In the genomic region with DNA sequence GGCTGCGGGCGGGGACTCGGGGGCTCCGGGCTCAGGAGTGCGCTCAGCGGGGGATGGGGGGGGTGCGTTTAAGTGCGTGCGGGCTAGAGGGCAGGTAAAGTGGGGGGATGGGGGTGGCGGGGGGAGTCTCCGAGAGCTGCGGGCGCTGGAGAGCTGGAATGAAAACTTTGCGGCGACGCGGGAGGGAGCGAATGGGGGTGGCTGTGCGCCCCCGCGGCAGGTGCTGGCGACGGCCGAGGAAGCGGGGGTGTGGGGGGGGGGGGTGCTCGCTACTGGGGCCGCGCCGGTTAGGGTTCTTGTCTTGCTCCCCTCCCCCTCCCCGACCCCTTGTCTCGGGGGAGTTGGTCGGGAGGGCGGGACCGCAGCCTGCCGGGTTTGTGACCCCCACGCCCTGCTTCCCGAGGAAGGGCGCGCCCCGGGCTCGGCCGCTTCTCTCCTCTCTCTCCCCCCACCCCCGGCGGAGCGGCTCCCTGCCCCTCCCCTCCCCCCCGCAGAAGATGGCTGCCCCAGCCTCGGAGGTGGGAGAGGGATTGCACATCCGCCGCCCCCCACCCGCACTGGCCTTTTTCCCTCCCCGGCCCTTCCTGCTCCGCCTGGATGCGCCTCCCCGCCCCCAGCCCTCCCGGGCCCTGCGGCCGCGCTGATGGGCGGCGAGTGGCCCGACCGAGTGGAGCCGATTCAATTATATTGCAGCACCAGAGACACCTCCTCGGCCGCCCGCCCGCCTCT, we compare ENCODE assay signal across 9 cellular contexts. TPM values are rescaled to one million over a fixed set of nuclear protein-coding genes. Genes with fewer than 3 reads are reported as not detected.
DNase-seq lines count a peak whose midpoint lies in the region; ATAC-seq and TF ChIP-seq lines count a peak whose summit lies in the region.
"Had no signal": no experiment of that assay in that cellular context is flagged by ENCODE, and none has a peak within 500 bp of the region (broad histone marks: within the 10 kb centered on the region; RNA-seq: fewer than 3 reads in every experiment).

No MANE protein-coding gene starts in this region.

- H3F3A ChIP-seq in SK-N-SH (replicated peaks; ENCODE audit: insufficient read depth), result peaks cover 22% of the 10 kb centered on the region

- peaks cover 47% of the 10 kb centered on the region; the same call in 1 of the 2 replicates for H3K79me2 ChIP-seq in SK-N-SH (ENCODE audit: insufficient read depth)

- H3K9ac ChIP-seq in SK-N-SH, result peak overlapping the region; percentile 62; the same call in 1 of the 2 replicates

- peaks cover 0 to 14% of the 10 kb centered on the region in 2 experiments for H3K36me3 ChIP-seq in SK-N-SH (replicated peaks in 1 of 2; ENCODE audit: control insufficient read depth in 1 of 2, insufficient read depth in 2 of 2, low read length in 1 of 2)

- H3K4me1 ChIP-seq in SK-N-SH (ENCODE audit: control insufficient read depth in 1 of 2, insufficient read depth in 2 of 2, low read depth in 1 of 2, low read length in 1 of 2) (peaks cover 19 to 60% of the 10 kb centered on the region in 2 experiments), mononuclear cell (ENCODE audit: insufficient read depth, low read length) (peaks cover 71% of the 10 kb centered on the region)

- DNase-seq in DMS153 (lab: John Stamatoyannopoulos, UW) (peak; percentile 38), SK-N-SH (peak; percentile 87), MV-4-11 (lab: John Stamatoyannopoulos, UW) (no peak), retina (no peak)
- no peak for DNase-seq in effector memory CD8-positive, alpha-beta T cell

- TF ChIP-seq EP300 in Ishikawa (IDR thresholded peaks at IDR 0.05; ENCODE audit: borderline replicate concordance) (no peak), SK-N-SH (IDR thresholded peaks at IDR 0.05; ENCODE audit: borderline replicate concordance in 1 of 2, low read depth in 1 of 2, low read length in 1 of 2) (peak in 1 of 2 experiments; percentile 61; a peak in 2 of 4 replicates)

- no peaks in the 10 kb centered on the region for H3K27me3 ChIP-seq in SK-N-SH (ENCODE audit: insufficient read depth)
- H3K27me3 ChIP-seq in mononuclear cell (ENCODE audit: insufficient read depth, low read length), result no peaks in the 10 kb centered on the region

- peak overlapping the region; percentile 98 for H3K4me2 ChIP-seq in SK-N-SH

- ATAC-seq in effector memory CD8-positive, alpha-beta T cell (replicated peaks), result no peak
- ATAC-seq in HG03354 (IDR thresholded peaks at IDR 0.05; ENCODE audit: poor library complexity, severe bottlenecking, unreplicated experiment), result no peak

- H3K9me3 ChIP-seq in SK-N-SH, result no peaks in the 10 kb centered on the region
- H3K9me3 ChIP-seq in mononuclear cell (ENCODE audit: low read depth, low read length), result no peaks in the 10 kb centered on the region

- no peak overlapping the region for H3K27ac Mint-ChIP-seq in effector memory CD8-positive, alpha-beta T cell
- H3K27ac Mint-ChIP-seq: T-helper 1 cell treated with Interleukin-12 subunit alpha and Interleukin-12 subunit beta and Interleukin-4 antibody, amounts not matched to agents 30 μg/mL and 1 μg/mL, for 36 hours had no signal

- no peak for TF ChIP-seq CTCF in SK-N-SH (IDR thresholded peaks at IDR 0.05)

- POLR2A ChIA-PET in SK-N-SH (lab: Yijun Ruan, JAX), result interaction anchor here (0.7 to 2.3 kb wide), 9 partner anchors 12 to 253 kb away, joined by 3 to 7 read pairs (median 4); no protein-coding TSS in a partner anchor

- peaks cover 50% of the 10 kb centered on the region for H4K20me1 ChIP-seq in SK-N-SH (ENCODE audit: insufficient read depth)

- TF ChIP-seq RAD21 in Ishikawa (IDR thresholded peaks at IDR 0.05; ENCODE audit: low read depth) (no peak), SK-N-SH (IDR thresholded peaks at IDR 0.05; ENCODE audit: low read length) (no peak)

- H3K4me3 ChIP-seq in SK-N-SH (ENCODE audit: low read depth in 2 of 2, low read length in 1 of 2) (peak overlapping the region; percentile 74 to 86), mononuclear cell (ENCODE audit: low read length) (peak overlapping the region; percentile 41)

- CTCF ChIA-PET in SK-N-SH (lab: Yijun Ruan, JAX), result interaction anchor here (0.9 to 5.8 kb wide), 7 partner anchors 14 to 360 kb away, joined by 3 to 106 read pairs (median 9); no protein-coding TSS in a partner anchor

- H3K4me1 Mint-ChIP-seq in effector memory CD8-positive, alpha-beta T cell (ENCODE audit: low read depth in 2 of 2), result peaks cover 36 to 48% of the 10 kb centered on the region in 2 donors

- peaks cover 23% of the 10 kb centered on the region for H3K36me3 Mint-ChIP-seq in effector memory CD8-positive, alpha-beta T cell (ENCODE audit: insufficient read depth)

- no peaks in the 10 kb centered on the region for H3K9me2 ChIP-seq in SK-N-SH

- H3K27ac ChIP-seq in SK-N-SH (ENCODE audit: low read depth in 2 of 2, low read length in 1 of 2), result peak overlapping the region in 1 of 2 experiments; percentile 97; a peak in 2 of 4 replicates

- no peak overlapping the region for H2AFZ ChIP-seq in SK-N-SH (ENCODE audit: low read depth)

- peak overlapping the region; percentile 77 to 80 for H3K4me3 Mint-ChIP-seq in effector memory CD8-positive, alpha-beta T cell

- H3K27me3 Mint-ChIP-seq in effector memory CD8-positive, alpha-beta T cell, result no peaks in the 10 kb centered on the region

- 5% methylated on average over 19 of the region's 67 CpGs for WGBS in SK-N-SH (ENCODE audit: low lambda C conversion rate)

- H3K9me3 Mint-ChIP-seq in effector memory CD8-positive, alpha-beta T cell, result no peaks in the 10 kb centered on the region
- H3K9me3 Mint-ChIP-seq: T-helper 1 cell treated with Interleukin-12 subunit alpha and Interleukin-12 subunit beta and Interleukin-4 antibody, amounts not matched to agents 30 μg/mL and 1 μg/mL, for 36 hours had no signal

TF ChIP-seq in Ishikawa, 13 proteins besides CTCF, POLR2A, EP300 and RAD21:
- TF ChIP-seq YY1 (IDR thresholded peaks at IDR 0.05; ENCODE audit: low read depth), result peak; percentile 42; the same call in 1 of the 2 replicates
- TF ChIP-seq FOXM1 (IDR thresholded peaks at IDR 0.05; ENCODE audit: borderline replicate concordance, low read depth), result no peak
- peak; percentile 18; the same call in 1 of the 2 replicates for TF ChIP-seq TCF12 (IDR thresholded peaks at IDR 0.05; ENCODE audit: low read depth)

TF ChIP-seq in SK-N-SH, 30 proteins besides CTCF, POLR2A, EP300 and RAD21:
- TF ChIP-seq ZBTB33 (IDR thresholded peaks at IDR 0.05; ENCODE audit: borderline replicate concordance, low read depth) (no peak), RCOR1 (IDR thresholded peaks at IDR 0.05; ENCODE audit: low read length) (peak; percentile 44; the same call in 1 of the 2 replicates), CHD2 (IDR thresholded peaks at IDR 0.05; ENCODE audit: low read length, partially characterized antibody) (peak; percentile 81), POLR2AphosphoS5 (IDR thresholded peaks at IDR 0.05; ENCODE audit: low read depth, low read length) (0 out of 2 replicates have a peak, but pooled peaks have one; percentile 19)

RNA-seq across cellular contexts. Expression of gene GSE1, which starts 0.7 kb away (rescaled TPM):
- 22.7 and 26.5 TPM in 2 replicates for polyA plus RNA-seq in SK-N-SH (2012; rRNA removed)
- polyA plus RNA-seq in SK-N-SH (2012; cell fraction: cytosol; rRNA removed), result 18.5 and 22.7 TPM in 2 replicates
- polyA plus RNA-seq in SK-N-SH (2012; cell fraction: nucleus; rRNA removed), result 94.0 and 103 TPM in 2 replicates
- total RNA-seq in mononuclear cell, result 34.3 TPM

Comparison
In these comparisons a context has a peak if more than half of its experiments do, and no peak if none do; other contexts are left out.
1. DNase-seq: peak in DMS153 (single experiment) and SK-N-SH (single experiment); none in effector memory CD8-positive, alpha-beta T cell (0 of 3), MV-4-11 (single experiment) and retina (single experiment).